Comparison of ENCODE assay signal across 9 cellular contexts in genomic region chr19:45125975-45126493, GRCh38. TPM values are rescaled to one million over a fixed set of nuclear protein-coding genes. Genes with fewer than 3 reads are reported as not detected.
A peak's percentile ranks its signal among the peaks of the same experiment; 100 is the strongest.
DNase-seq lines count a peak whose midpoint lies in the region; ATAC-seq and TF ChIP-seq lines count a peak whose summit lies in the region.
"Had no signal": no experiment of that assay in that cellular context is flagged by ENCODE, and none has a peak within 500 bp of the region (broad histone marks: within the 10 kb centered on the region; RNA-seq: fewer than 3 reads in every experiment).

No MANE protein-coding gene starts in this region.

- intact Hi-C loops in activated CD4-positive, alpha-beta T cell treated with anti-CD3 and anti-CD28 coated beads, Interleukin-2, amount 10 ng/mL, durations not matched to agents 24 days and 14 days (cut with micrococcal nuclease) = loop anchor here (2.0 kb wide), 1 partner anchor 33 kb away; the partner anchor contains the start of gene PPP1R37

- no peak overlapping the region for H3K4me3 ChIP-seq in GM12865 (ENCODE audit: low read depth, low read length)
- H3K4me3 ChIP-seq: skin epidermis had no signal

- no peak overlapping the region for H3K27ac Mint-ChIP-seq in activated CD4-positive, alpha-beta T cell treated with anti-CD3 and anti-CD28 coated beads, Interleukin-2, amount 10 ng/mL, durations not matched to agents 24 days and 14 days
- H3K27ac Mint-ChIP-seq in mesothelial cell of epicardium = no peak overlapping the region
- H3K27ac Mint-ChIP-seq in stimulated activated naive B cell treated with anti-CD40 and anti-IgM and Interleukin-4, amounts not matched to agents 10 μg/mL and 1 μg/mL and 100 μg/mL, for 72 hours = peak overlapping the region; percentile 20

- DNase-seq in A172 (ENCODE audit: low spot score) (peak; percentile 35), GM12865 (ENCODE audit: low read depth) (peak; percentile 79), NCI-H2029 (lab: John Stamatoyannopoulos, UW) (peak; percentile 71), ecto neural progenitor cell (ENCODE audit: low spot score) (peak; percentile 79), mesothelial cell of epicardium (ENCODE audit: low spot score in 2 of 2, unreplicated experiment in 2 of 2) (peak; percentile 43 to 72), amniotic stem cell (lab: John Stamatoyannopoulos, UW) (no peak)
- peak; percentile 91 for DNase-seq in activated CD4-positive, alpha-beta T cell treated with anti-CD3 and anti-CD28 coated beads, Interleukin-2, amount 10 ng/mL, durations not matched to agents 24 days and 14 days
- peak; percentile 47 for DNase-seq in stimulated activated naive B cell treated with anti-CD40 and anti-IgM and Interleukin-4, amounts not matched to agents 10 μg/mL and 1 μg/mL and 100 μg/mL, for 72 hours

- no peaks in the 10 kb centered on the region for H3K9me3 Mint-ChIP-seq in activated CD4-positive, alpha-beta T cell treated with anti-CD3 and anti-CD28 coated beads, Interleukin-2, amount 10 ng/mL, durations not matched to agents 24 days and 14 days
- H3K9me3 Mint-ChIP-seq in mesothelial cell of epicardium = no peaks in the 10 kb centered on the region
- no peaks in the 10 kb centered on the region for H3K9me3 Mint-ChIP-seq in stimulated activated naive B cell treated with anti-CD40 and anti-IgM and Interleukin-4, amounts not matched to agents 10 μg/mL and 1 μg/mL and 100 μg/mL, for 72 hours

- peaks cover 20% of the 10 kb centered on the region for H3K4me1 Mint-ChIP-seq in activated CD4-positive, alpha-beta T cell treated with anti-CD3 and anti-CD28 coated beads, Interleukin-2, amount 10 ng/mL, durations not matched to agents 24 days and 14 days
- H3K4me1 Mint-ChIP-seq in mesothelial cell of epicardium = peaks cover 31% of the 10 kb centered on the region
- H3K4me1 Mint-ChIP-seq in stimulated activated naive B cell treated with anti-CD40 and anti-IgM and Interleukin-4, amounts not matched to agents 10 μg/mL and 1 μg/mL and 100 μg/mL, for 72 hours = peaks cover 36 to 60% of the 10 kb centered on the region in 2 donors

- no peaks in the 10 kb centered on the region for H3K36me3 Mint-ChIP-seq in activated CD4-positive, alpha-beta T cell treated with anti-CD3 and anti-CD28 coated beads, Interleukin-2, amount 10 ng/mL, durations not matched to agents 24 days and 14 days (ENCODE audit: low read depth)
- no peaks in the 10 kb centered on the region for H3K36me3 Mint-ChIP-seq in mesothelial cell of epicardium
- H3K36me3 Mint-ChIP-seq in stimulated activated naive B cell treated with anti-CD40 and anti-IgM and Interleukin-4, amounts not matched to agents 10 μg/mL and 1 μg/mL and 100 μg/mL, for 72 hours = peaks cover 6 to 7% of the 10 kb centered on the region in 2 donors

- peak; percentile 87 to 93 for ATAC-seq in stimulated activated naive B cell treated with anti-CD40 and anti-IgM and Interleukin-4, amounts not matched to agents 10 μg/mL and 1 μg/mL and 100 μg/mL, for 72 hours (replicated peaks)

- TF ChIP-seq CTCF in GM12865 (IDR thresholded peaks at IDR 0.05; ENCODE audit: insufficient read depth, low read depth, low read length, missing control alignments) (peak; percentile 82), mesothelial cell of epicardium (IDR thresholded peaks at IDR 0.05; ENCODE audit: unreplicated experiment) (peak; percentile 77)

- H3K27me3 Mint-ChIP-seq in activated CD4-positive, alpha-beta T cell treated with anti-CD3 and anti-CD28 coated beads, Interleukin-2, amount 10 ng/mL, durations not matched to agents 24 days and 14 days = no peaks in the 10 kb centered on the region
- no peaks in the 10 kb centered on the region for H3K27me3 Mint-ChIP-seq in mesothelial cell of epicardium (ENCODE audit: low read depth)
- no peaks in the 10 kb centered on the region for H3K27me3 Mint-ChIP-seq in stimulated activated naive B cell treated with anti-CD40 and anti-IgM and Interleukin-4, amounts not matched to agents 10 μg/mL and 1 μg/mL and 100 μg/mL, for 72 hours

- H3K4me3 Mint-ChIP-seq in activated CD4-positive, alpha-beta T cell treated with anti-CD3 and anti-CD28 coated beads, Interleukin-2, amount 10 ng/mL, durations not matched to agents 24 days and 14 days = no peak overlapping the region
- H3K4me3 Mint-ChIP-seq in mesothelial cell of epicardium = no peak overlapping the region
- no peak overlapping the region for H3K4me3 Mint-ChIP-seq in stimulated activated naive B cell treated with anti-CD40 and anti-IgM and Interleukin-4, amounts not matched to agents 10 μg/mL and 1 μg/mL and 100 μg/mL, for 72 hours

RNA-seq across cellular contexts. Expression of gene PPP1R37, which starts 33.1 kb away (rescaled TPM):
- total RNA-seq in A172 (2014; rRNA removed; shearing (Covaris generic)) = 25.1 and 28.0 TPM in 2 replicates
- 20.3 and 21.8 TPM in 2 replicates for total RNA-seq in activated CD4-positive, alpha-beta T cell treated with anti-CD3 and anti-CD28 coated beads, Interleukin-2, amount 10 ng/mL, durations not matched to agents 24 days and 14 days
- 36.2 to 40.7 TPM (median 38.9 TPM) in 3 replicates for total RNA-seq in mesothelial cell of epicardium

RNA-seq across cellular contexts. Expression of gene NKPD1, which starts 34.7 kb away (rescaled TPM):
- total RNA-seq in A172 (2014; rRNA removed; shearing (Covaris generic)) = not detected in 2 replicates
- 0.16 and 0.28 TPM in 2 replicates for total RNA-seq in activated CD4-positive, alpha-beta T cell treated with anti-CD3 and anti-CD28 coated beads, Interleukin-2, amount 10 ng/mL, durations not matched to agents 24 days and 14 days
- total RNA-seq in mesothelial cell of epicardium = 0.54 to 1.1 TPM (median 0.71 TPM) in 3 replicates

RNA-seq across cellular contexts. Expression of gene GEMIN7, which starts 47.0 kb away (rescaled TPM):
- total RNA-seq in A172 (2014; rRNA removed; shearing (Covaris generic)) = 17.1 and 29.6 TPM in 2 replicates
- total RNA-seq in activated CD4-positive, alpha-beta T cell treated with anti-CD3 and anti-CD28 coated beads, Interleukin-2, amount 10 ng/mL, durations not matched to agents 24 days and 14 days = 51.5 and 54.3 TPM in 2 replicates
- total RNA-seq in mesothelial cell of epicardium = 24.2 to 27.5 TPM (median 24.4 TPM) in 3 replicates

RNA-seq across cellular contexts. Expression of gene ZNF296, which starts 49.8 kb away (rescaled TPM):
- 0.19 TPM in 1 of 2 replicates, not detected in the other for total RNA-seq in A172 (2014; rRNA removed; shearing (Covaris generic))
- 4.7 and 5.3 TPM in 2 replicates for total RNA-seq in activated CD4-positive, alpha-beta T cell treated with anti-CD3 and anti-CD28 coated beads, Interleukin-2, amount 10 ng/mL, durations not matched to agents 24 days and 14 days
- 0.99 to 1.1 TPM (median 1.1 TPM) in 3 replicates for total RNA-seq in mesothelial cell of epicardium

RNA-seq across cellular contexts. Expression of gene TRAPPC6A, which starts 52.0 kb away (rescaled TPM):
- 6.9 TPM in 2 replicates for total RNA-seq in A172 (2014; rRNA removed; shearing (Covaris generic))
- total RNA-seq in activated CD4-positive, alpha-beta T cell treated with anti-CD3 and anti-CD28 coated beads, Interleukin-2, amount 10 ng/mL, durations not matched to agents 24 days and 14 days = 24.7 and 28.5 TPM in 2 replicates
- total RNA-seq in mesothelial cell of epicardium = 42.8 to 48.0 TPM (median 46.7 TPM) in 3 replicates
